ENCODE assay signal across 8 cellular contexts in genomic region chr11:9535189-9535781, GRCh38. TPM values are rescaled to one million over a fixed set of nuclear protein-coding genes. Genes with fewer than 3 reads are reported as not detected.
A peak's percentile ranks its signal among the peaks of the same experiment; 100 is the strongest.
DNase-seq lines count a peak whose midpoint lies in the region; ATAC-seq and TF ChIP-seq lines count a peak whose summit lies in the region.

No MANE protein-coding gene starts in this region.

- no peak overlapping the region for H2AFZ ChIP-seq in ACC112 (ENCODE audit: low read length, unreplicated experiment)

- H3K9me3 Mint-ChIP-seq in activated T-cell treated with anti-CD3 and anti-CD28 coated beads, Interleukin-2, amount 50 U/mL, for 72 hours, result no peaks in the 10 kb centered on the region
- H3K9me3 Mint-ChIP-seq in osteocyte (ENCODE audit: unreplicated experiment), result no peaks in the 10 kb centered on the region

- no peak overlapping the region for H3K4me3 ChIP-seq in ACC112 (ENCODE audit: low read depth, low read length)
- no peak overlapping the region for H3K4me3 ChIP-seq in fibroblast of villous mesenchyme (ENCODE audit: low read depth, low read length)
- H3K4me3 ChIP-seq in testis, result no peak overlapping the region

- no peaks in the 10 kb centered on the region for H3K36me3 Mint-ChIP-seq in activated T-cell treated with anti-CD3 and anti-CD28 coated beads, Interleukin-2, amount 50 U/mL, for 72 hours (ENCODE audit: insufficient read depth in 2 of 2)
- no peaks in the 10 kb centered on the region for H3K36me3 Mint-ChIP-seq in osteocyte (ENCODE audit: unreplicated experiment)

- no peaks in the 10 kb centered on the region for H3K79me2 ChIP-seq in ACC112 (ENCODE audit: control insufficient read depth, insufficient read depth, low read length, unreplicated experiment)

- H3K4me3 Mint-ChIP-seq in activated T-cell treated with anti-CD3 and anti-CD28 coated beads, Interleukin-2, amount 50 U/mL, for 72 hours, result no peak overlapping the region
- no peak overlapping the region for H3K4me3 Mint-ChIP-seq in osteocyte (ENCODE audit: unreplicated experiment)

- H3K4me1 Mint-ChIP-seq in activated T-cell treated with anti-CD3 and anti-CD28 coated beads, Interleukin-2, amount 50 U/mL, for 72 hours (ENCODE audit: low read depth), result no peaks in the 10 kb centered on the region
- H3K4me1 Mint-ChIP-seq in osteocyte (ENCODE audit: unreplicated experiment), result peaks cover 37% of the 10 kb centered on the region

- no peaks in the 10 kb centered on the region for H3K9me3 ChIP-seq in testis

- peak overlapping the region; percentile 36; the same call in 1 of the 2 replicates for H3K27ac ChIP-seq in ACC112 (ENCODE audit: low read depth, low read length)
- no peak overlapping the region for H3K27ac ChIP-seq in testis

- DNase-seq in OCI-M2 (lab: John Stamatoyannopoulos, UW; ENCODE audit: unreplicated experiment) (peak; percentile 11), fibroblast of villous mesenchyme (ENCODE audit: low read depth) (peak; percentile 76), osteocyte (ENCODE audit: extremely low spot score, unreplicated experiment) (no peak), testis (peak; percentile 76)
- DNase-seq in activated T-cell treated with anti-CD3 and anti-CD28 coated beads, Interleukin-2, amount 50 U/mL, for 72 hours, result peak; percentile 84 to 87

- intact Hi-C loops in testis (cut with DNase I; ENCODE audit: low total_unique reads), result no loop called here

- no peaks in the 10 kb centered on the region for H3K27me3 ChIP-seq in ACC112 (ENCODE audit: insufficient read depth, low read length)
- H3K27me3 ChIP-seq in testis, result no peaks in the 10 kb centered on the region

- TF ChIP-seq CTCF in fibroblast of villous mesenchyme (IDR thresholded peaks at IDR 0.05; ENCODE audit: insufficient read depth, low read depth, low read length), result peak; percentile 84
- TF ChIP-seq CTCF in osteocyte (IDR thresholded peaks at IDR 0.05), result peak; percentile 75
- peak; percentile 31 to 70 (median 45) for TF ChIP-seq CTCF in testis (IDR thresholded peaks at IDR 0.05)

- H3K36me3 ChIP-seq in ACC112 (ENCODE audit: insufficient read depth, low read length), result no peaks in the 10 kb centered on the region
- H3K36me3 ChIP-seq in testis (ENCODE audit: low read depth, missing control alignments), result no peaks in the 10 kb centered on the region

- no peaks in the 10 kb centered on the region for H3K27me3 Mint-ChIP-seq in activated T-cell treated with anti-CD3 and anti-CD28 coated beads, Interleukin-2, amount 50 U/mL, for 72 hours (ENCODE audit: low read depth)
- H3K27me3 Mint-ChIP-seq in osteocyte (ENCODE audit: unreplicated experiment), result no peaks in the 10 kb centered on the region

- no peak overlapping the region for H3K27ac Mint-ChIP-seq in activated T-cell treated with anti-CD3 and anti-CD28 coated beads, Interleukin-2, amount 50 U/mL, for 72 hours
- H3K27ac Mint-ChIP-seq in osteocyte (ENCODE audit: unreplicated experiment), result peak overlapping the region; percentile 82

- WGBS in testis, 2 donors, result 76 to 83% methylated on average over 6 of the region's 6 CpGs

- ATAC-seq in GM18867 (IDR thresholded peaks at IDR 0.05; ENCODE audit: unreplicated experiment), result peak; percentile 50
- ATAC-seq in activated T-cell treated with anti-CD3 and anti-CD28 coated beads, Interleukin-2, amount 50 U/mL, for 72 hours (replicated peaks in 1 of 2), result peak; percentile 74 to 80
- no peak for ATAC-seq in HG02884 (IDR thresholded peaks at IDR 0.05; ENCODE audit: unreplicated experiment)

- TF ChIP-seq POLR2A in testis (IDR thresholded peaks at IDR 0.05), result no peak

- H3K4me1 ChIP-seq in ACC112 (ENCODE audit: control insufficient read depth, insufficient read depth, low read length, unreplicated experiment) (peaks cover 4% of the 10 kb centered on the region), testis (peaks cover 2% of the 10 kb centered on the region)

RNA-seq across cellular contexts. Expression of gene WEE1, which starts 38.2 kb away (rescaled TPM):
- 10 to 100 TPM; 41.6 to 45.5 TPM for total RNA-seq in activated T-cell treated with anti-CD3 and anti-CD28 coated beads, Interleukin-2, amount 50 U/mL, for 72 hours
- total RNA-seq in fibroblast of villous mesenchyme (51.2 and 88.9 TPM in 2 replicates), osteocyte (77.8 and 111 TPM in 2 replicates), testis (10 to 100 TPM; 34.3 to 59.8 TPM)
- 100 TPM for polyA plus RNA-seq in testis (ENCODE audit: insufficient read depth, low read depth, low replicate concordance)
